In the genomic region with DNA sequence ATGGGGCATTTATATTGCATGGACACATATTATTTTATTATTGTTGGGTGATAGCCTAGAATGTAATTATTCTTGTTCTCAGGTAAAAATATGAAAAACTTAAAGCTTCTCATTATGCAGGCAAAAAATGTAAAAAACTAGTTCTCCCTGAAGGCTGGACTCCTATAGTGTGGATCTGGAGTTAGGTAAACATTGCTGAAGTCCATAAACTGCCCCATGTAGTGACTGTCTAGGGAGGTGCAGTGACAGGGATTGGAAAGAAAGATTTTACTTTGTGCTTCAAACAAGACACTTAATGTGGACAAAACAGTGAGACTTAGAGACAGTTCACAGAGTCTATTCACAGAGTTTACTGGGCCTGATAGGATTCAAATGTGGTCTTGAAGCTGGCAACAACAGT, we compare ENCODE assay signal across 1 cellular context.
TF ChIP-seq lines count a peak whose summit lies in the region.

No MANE protein-coding gene starts in this region.

TF ChIP-seq in IMR-90, 13 proteins besides CTCF, POLR2A, EP300 and RAD21:
- TF ChIP-seq RFX5 (IDR thresholded peaks at IDR 0.05; ENCODE audit: low read depth, low read length) (no peak), MXI1 (IDR thresholded peaks at IDR 0.05; ENCODE audit: borderline replicate concordance, low read depth, low read length) (no peak), RCOR1 (IDR thresholded peaks at IDR 0.05; ENCODE audit: insufficient replicate concordance, low read length) (no peak), FOS (IDR thresholded peaks at IDR 0.05; ENCODE audit: low read depth, low read length) (no peak)
- TF ChIP-seq, protein P1, sequence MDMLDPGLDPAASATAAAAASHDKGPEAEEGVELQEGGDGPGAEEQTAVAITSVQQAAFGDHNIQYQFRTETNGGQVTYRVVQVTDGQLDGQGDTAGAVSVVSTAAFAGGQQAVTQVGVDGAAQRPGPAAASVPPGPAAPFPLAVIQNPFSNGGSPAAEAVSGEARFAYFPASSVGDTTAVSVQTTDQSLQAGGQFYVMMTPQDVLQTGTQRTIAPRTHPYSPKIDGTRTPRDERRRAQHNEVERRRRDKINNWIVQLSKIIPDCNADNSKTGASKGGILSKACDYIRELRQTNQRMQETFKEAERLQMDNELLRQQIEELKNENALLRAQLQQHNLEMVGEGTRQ (IDR thresholded peaks at IDR 0.05; ENCODE audit: low read depth, low read length): no peak
